1 cellular context compared by ENCODE assay signal in genomic region chr7:95398155-95398940, GRCh38.
A peak's percentile ranks its signal among the peaks of the same experiment; 100 is the strongest.
TF ChIP-seq lines count a peak whose summit lies in the region.

No MANE protein-coding gene starts in this region.

TF ChIP-seq in HepG2, 621 proteins besides CTCF, POLR2A, EP300 and RAD21 (continued from another document):
- TF ChIP-seq ARID5B (CRISPR knock-in tag; IDR thresholded peaks at IDR 0.05) (no peak), ZFP91 (CRISPR knock-in tag; IDR thresholded peaks at IDR 0.05; ENCODE audit: borderline replicate concordance) (no peak), ZNF703 (CRISPR knock-in tag; IDR thresholded peaks at IDR 0.05; ENCODE audit: borderline replicate concordance) (no peak), ZBTB10 (CRISPR knock-in tag; IDR thresholded peaks at IDR 0.05; ENCODE audit: borderline replicate concordance) (no peak), PCBP2 (optimal IDR thresholded peaks at IDR 0.05; ENCODE audit: low read depth, low read length, poor library complexity, severe bottlenecking) (no peak), FOSL2 (CRISPR knock-in tag; IDR thresholded peaks at IDR 0.05) (no peak), ZNF570 (CRISPR knock-in tag; IDR thresholded peaks at IDR 0.05; ENCODE audit: borderline replicate concordance) (no peak), LCORL (IDR thresholded peaks at IDR 0.05) (peak; percentile 62; the same call in 1 of the 2 replicates), LCORL (CRISPR knock-in tag; IDR thresholded peaks at IDR 0.05) (no peak), REXO4 (CRISPR knock-in tag; IDR thresholded peaks at IDR 0.05; ENCODE audit: borderline replicate concordance) (no peak), ZNF704 (CRISPR knock-in tag; IDR thresholded peaks at IDR 0.05; ENCODE audit: borderline replicate concordance) (no peak), HBP1 (CRISPR knock-in tag; IDR thresholded peaks at IDR 0.05; ENCODE audit: low read depth) (no peak)
